ENCODE assay signal across 17 cellular contexts in genomic region chr14:59305836-59306555, GRCh38.
DNase-seq lines count a peak whose midpoint lies in the region; ATAC-seq and TF ChIP-seq lines count a peak whose summit lies in the region.
"Had no signal": no experiment of that assay in that cellular context is flagged by ENCODE, and none has a peak within 500 bp of the region (broad histone marks: within the 10 kb centered on the region; RNA-seq: fewer than 3 reads in every experiment).

No MANE protein-coding gene starts in this region.

- CTCF ChIA-PET in MCF 10A (lab: Yijun Ruan, JAX) (interaction anchor here (0.7 to 1.7 kb wide), 3 partner anchors 10 to 139 kb away, joined by 3 to 4 read pairs (median 4); no protein-coding TSS in a partner anchor), mammary epithelial cell (lab: Charles Lee; ENCODE audit: low non-redundant PET) (interaction anchor here (0.6 kb wide), 2 partner anchors 64 to 102 kb away, joined by 3 to 9 read pairs; no protein-coding TSS in a partner anchor)

- no peak for TF ChIP-seq POLR2A in breast epithelium (IDR thresholded peaks at IDR 0.05)

- H3K4me1 Mint-ChIP-seq in MCF 10A (ENCODE audit: insufficient read depth, unreplicated experiment) (peaks cover 22% of the 10 kb centered on the region), type B pancreatic cell (ENCODE audit: unreplicated experiment) (peaks cover 36% of the 10 kb centered on the region)

- in situ Hi-C loops in mammary epithelial cell (cut with MboI; ENCODE audit: low sequenced_read_pairs in 2 of 2), result no loop called here

- dilution Hi-C loops in mammary epithelial cell (cut with HindIII; ENCODE audit: low sequenced_read_pairs), result no loop called here

- H2AFZ ChIP-seq in mammary epithelial cell (ENCODE audit: low read depth, low read length), result no peak overlapping the region

- peak overlapping the region; percentile 9 for H3K9ac ChIP-seq in mammary epithelial cell (ENCODE audit: insufficient read depth, low read length)

- H3K27me3 Mint-ChIP-seq in MCF 10A (ENCODE audit: insufficient read depth, unreplicated experiment) (no peaks in the 10 kb centered on the region), type B pancreatic cell (no peaks in the 10 kb centered on the region)
- H3K27me3 Mint-ChIP-seq: stimulated activated naive CD8-positive, alpha-beta T cell treated with anti-CD3 and anti-CD28 coated beads, Interleukin-15, amount 100 ng/mL, for 72 hours had no signal

- peaks cover 6% of the 10 kb centered on the region for H3K79me2 ChIP-seq in mammary epithelial cell (ENCODE audit: insufficient read depth, low read length)

- no peak overlapping the region for H3K4me3 ChIP-seq in breast epithelium
- no peak overlapping the region for H3K4me3 ChIP-seq in mammary epithelial cell (replicated peaks in 1 of 3; ENCODE audit: insufficient read depth in 1 of 3, low read depth in 2 of 3, low read length in 3 of 3)

- 57% methylated on average over 1 of the region's 1 CpG for WGBS in mammary epithelial cell (ENCODE audit: low coverage, missing lambda C conversion rate)

- DNase-seq in MCF 10A (ENCODE audit: unreplicated experiment) (no peak), breast epithelium (ENCODE audit: low spot score in 2 of 2) (no peak), mammary epithelial cell (no peak), kidney glomerular epithelial cell (lab: John Stamatoyannopoulos, UW) (peak; percentile 33), type B pancreatic cell (ENCODE audit: extremely low spot score, unreplicated experiment) (no peak), activated gamma-delta T cell (lab: John Stamatoyannopoulos, UW) (no peak)
- DNase-seq: activated T-cell treated with anti-CD3 and anti-CD28 coated beads for 4 hours; MV-4-11; NCI-H526; stimulated activated CD4-positive, alpha-beta T cell treated with anti-CD3 and anti-CD28 coated beads, Interleukin-4, amount 100 ng/mL, for 24 hours; stimulated activated naive CD8-positive, alpha-beta T cell treated with anti-CD3 and anti-CD28 coated beads, Interleukin-15, amount 100 ng/mL, for 72 hours had no signal

- BruUV-seq in MCF 10A (replicated peaks; lab: Mats Ljungman, UMichigan) (no TSS peak), mammary epithelial cell (replicated peaks; lab: Mats Ljungman, UMichigan) (no TSS peak)

- H3K9me3 Mint-ChIP-seq in MCF 10A (ENCODE audit: unreplicated experiment), result no peaks in the 10 kb centered on the region
- no peaks in the 10 kb centered on the region for H3K9me3 Mint-ChIP-seq in type B pancreatic cell
- H3K9me3 Mint-ChIP-seq: stimulated activated naive CD8-positive, alpha-beta T cell treated with anti-CD3 and anti-CD28 coated beads, Interleukin-15, amount 100 ng/mL, for 72 hours had no signal

- no peaks in the 10 kb centered on the region for H4K20me1 ChIP-seq in mammary epithelial cell (ENCODE audit: insufficient read depth, low read length)

- no peaks in the 10 kb centered on the region for H3K4me1 ChIP-seq in breast epithelium
- peaks cover 45% of the 10 kb centered on the region for H3K4me1 ChIP-seq in mammary epithelial cell (ENCODE audit: insufficient read depth, low read length)

- H3K27me3 ChIP-seq in breast epithelium, result no peaks in the 10 kb centered on the region
- H3K27me3 ChIP-seq in mammary epithelial cell (ENCODE audit: insufficient read depth, low read length), result no peaks in the 10 kb centered on the region

- H3K27ac ChIP-seq in breast epithelium, result no peak overlapping the region
- peak overlapping the region; percentile 81 for H3K27ac ChIP-seq in mammary epithelial cell (ENCODE audit: insufficient read depth, low read depth, low read length)
- H3K27ac ChIP-seq: 22Rv1, HL-60 had no signal

- TF ChIP-seq CTCF in MCF 10A (IDR thresholded peaks at IDR 0.05; ENCODE audit: unreplicated experiment), result no peak
- TF ChIP-seq CTCF in breast epithelium (IDR thresholded peaks at IDR 0.05), result no peak
- TF ChIP-seq CTCF in mammary epithelial cell (conservative IDR thresholded peaks at IDR 0.05 in 1 of 2, IDR thresholded peaks at IDR 0.05 in 1 of 2; ENCODE audit: extremely low read depth in 1 of 2, insufficient read depth in 1 of 2, low read depth in 1 of 2, low read length in 2 of 2), result no peak
- no peak for TF ChIP-seq CTCF in type B pancreatic cell (conservative IDR thresholded peaks at IDR 0.05)

- POLR2A ChIA-PET in MCF 10A (lab: Yijun Ruan, JAX), result interaction anchor here (0.7 to 3.3 kb wide), 14 partner anchors 11 to 117 kb away, joined by 3 to 21 read pairs (median 3); partner anchors contain the start of gene DAAM1

- intact Hi-C loops in MCF 10A (cut with micrococcal nuclease), result no loop called here
- intact Hi-C loops in breast epithelium (cut with DNase I; ENCODE audit: low total_unique reads), result no loop called here
- intact Hi-C loops in mammary epithelial cell (cut with micrococcal nuclease), result no loop called here

- no peak overlapping the region for H3K4me3 Mint-ChIP-seq in MCF 10A (ENCODE audit: unreplicated experiment)
- peak overlapping the region; percentile 54 for H3K4me3 Mint-ChIP-seq in type B pancreatic cell
- H3K4me3 Mint-ChIP-seq: stimulated activated naive CD8-positive, alpha-beta T cell treated with anti-CD3 and anti-CD28 coated beads, Interleukin-15, amount 100 ng/mL, for 72 hours had no signal

- H3K9me3 ChIP-seq in breast epithelium, result no peaks in the 10 kb centered on the region
- no peaks in the 10 kb centered on the region for H3K9me3 ChIP-seq in mammary epithelial cell (replicated peaks; ENCODE audit: insufficient read depth, low read length)

- H3K27ac Mint-ChIP-seq in MCF 10A (ENCODE audit: low read depth, unreplicated experiment) (peak overlapping the region; percentile 47), type B pancreatic cell (peak overlapping the region; percentile 43)
- H3K27ac Mint-ChIP-seq: stimulated activated naive CD8-positive, alpha-beta T cell treated with anti-CD3 and anti-CD28 coated beads, Interleukin-15, amount 100 ng/mL, for 72 hours had no signal

- ATAC-seq in HG03565 (IDR thresholded peaks at IDR 0.05; ENCODE audit: unreplicated experiment) (no peak), HG03571 (IDR thresholded peaks at IDR 0.05; ENCODE audit: unreplicated experiment) (no peak)
- ATAC-seq: left lobe of liver, Right ventricle myocardium inferior had no signal

- H3K4me2 ChIP-seq in mammary epithelial cell (ENCODE audit: insufficient read depth, low read depth, low read length), result peak overlapping the region; percentile 64

- H3K36me3 ChIP-seq in breast epithelium (no peaks in the 10 kb centered on the region), mammary epithelial cell (ENCODE audit: insufficient read depth, low read length) (no peaks in the 10 kb centered on the region)

- H3K36me3 Mint-ChIP-seq in MCF 10A (ENCODE audit: insufficient read depth, unreplicated experiment) (peaks cover 7% of the 10 kb centered on the region), type B pancreatic cell (peaks cover 11% of the 10 kb centered on the region)
